ENCODE assay signal across 8 cellular contexts in the genomic region with DNA sequence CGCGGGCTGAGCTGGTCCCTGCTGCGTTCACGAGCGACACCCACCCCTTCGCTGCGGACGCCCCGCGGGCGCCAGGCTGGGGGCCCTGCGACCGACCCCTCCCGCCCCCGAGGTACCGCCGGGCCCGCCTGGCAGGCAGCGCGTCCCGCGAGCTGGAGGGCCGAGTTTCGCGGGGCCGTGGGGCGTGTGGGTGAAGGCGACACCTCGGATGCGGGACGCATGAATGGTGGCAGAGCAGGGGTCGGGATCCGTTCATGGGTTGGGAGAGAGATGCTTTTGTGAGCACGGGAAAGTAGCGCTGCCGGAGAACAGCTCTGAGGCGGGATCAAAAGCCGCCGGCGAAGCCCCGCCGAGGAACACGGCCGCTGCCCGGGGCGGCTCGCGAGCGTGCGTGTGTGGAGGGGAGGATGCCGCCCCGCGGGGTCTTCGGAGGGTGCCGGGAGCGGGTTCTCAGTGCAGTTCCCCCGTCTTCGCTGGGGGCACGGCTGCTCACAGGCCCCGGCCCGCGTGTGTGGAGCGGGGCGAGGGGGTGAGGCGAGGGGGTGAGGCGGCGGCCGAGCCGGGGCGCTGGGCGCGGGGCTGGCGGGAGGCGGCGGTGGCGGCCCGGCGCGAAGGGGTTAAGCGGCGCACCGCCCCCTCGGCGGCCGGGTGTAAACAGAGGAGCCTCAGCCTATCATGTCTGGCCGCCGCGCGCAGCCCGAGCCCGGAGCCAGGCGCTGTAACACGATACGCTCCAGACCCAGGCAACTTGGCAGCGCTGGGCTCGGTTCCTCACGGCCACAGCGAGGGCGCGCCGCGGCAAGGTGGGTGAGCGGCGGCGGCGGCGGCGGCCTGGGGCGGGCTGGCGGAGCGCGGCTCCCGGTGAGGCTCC.
DNase-seq lines count a peak whose midpoint lies in the region; ATAC-seq, FAIRE-seq and TF ChIP-seq lines count a peak whose summit lies in the region.

No MANE protein-coding gene starts in this region.

- peaks cover 2% of the 10 kb centered on the region for H3K36me3 Mint-ChIP-seq in IgD-negative memory B cell

- no peaks in the 10 kb centered on the region for H3K9me1 ChIP-seq in K562 (ENCODE audit: control insufficient read depth, insufficient read depth, low read length)

- H3K9me3 Mint-ChIP-seq in IgD-negative memory B cell: peaks cover 0 to 6% (median 1%) of the 10 kb centered on the region in 3 donors

- TF ChIP-seq RAD21 in SK-N-SH (IDR thresholded peaks at IDR 0.05; ENCODE audit: low read length) (no peak), K562 (CRISPR knock-in tag; conservative IDR thresholded peaks at IDR 0.05 in 1 of 2, IDR thresholded peaks at IDR 0.05 in 1 of 2) (no peak)

- no peak for FAIRE-seq in K562 (lab: Jason Lieb, UNC)

- H3K27ac ChIP-seq in SK-N-SH (ENCODE audit: low read depth in 2 of 2, low read length in 1 of 2): peak overlapping the region; percentile 40 to 87; a peak in 3 of 4 replicates
- no peak overlapping the region for H3K27ac ChIP-seq in K562 (ENCODE audit: extremely low read depth, low read depth, low read length)
- peak overlapping the region; percentile 82 for H3K27ac ChIP-seq in psoas muscle

- peaks cover 10% of the 10 kb centered on the region; the same call in 1 of the 2 replicates for H3K79me2 ChIP-seq in SK-N-SH (ENCODE audit: insufficient read depth)
- no peaks in the 10 kb centered on the region for H3K79me2 ChIP-seq in K562 (ENCODE audit: control insufficient read depth, insufficient read depth, low read length)

- no peaks in the 10 kb centered on the region for H3K9me2 ChIP-seq in SK-N-SH

- peaks cover 36% of the 10 kb centered on the region for H3K27me3 Mint-ChIP-seq in IgD-negative memory B cell

- BruUV-seq in K562 (replicated peaks; lab: Mats Ljungman, UMichigan): no TSS peak

- H3K4me3 Mint-ChIP-seq in IgD-negative memory B cell: peak overlapping the region; percentile 46 to 89 (median 62)

- H3K36me3 ChIP-seq in SK-N-SH (replicated peaks in 1 of 2; ENCODE audit: control insufficient read depth in 1 of 2, insufficient read depth in 2 of 2, low read length in 1 of 2) (no peaks in the 10 kb centered on the region), K562 (ENCODE audit: control insufficient read depth, insufficient read depth, low read length) (no peaks in the 10 kb centered on the region), psoas muscle (ENCODE audit: insufficient read depth in 1 of 2, low read depth in 1 of 2) (no peaks in the 10 kb centered on the region)

- peak overlapping the region; percentile 80 to 82 for H3K4me3 ChIP-seq in SK-N-SH (ENCODE audit: low read depth in 2 of 2, low read length in 1 of 2)
- H3K4me3 ChIP-seq in K562: peak overlapping the region; percentile 25
- peak overlapping the region; percentile 82 for H3K4me3 ChIP-seq in psoas muscle

- intact Hi-C loops in K562 (cut with micrococcal nuclease) (no loop called here), psoas muscle (cut with DNase I) (no loop called here)

- POLR2A ChIA-PET in SK-N-SH (lab: Yijun Ruan, JAX): interaction anchor here (0.7 kb wide), 2 partner anchors 185 to 357 kb away, joined by 3 to 4 read pairs; no protein-coding TSS in a partner anchor
- POLR2A ChIA-PET in K562 (lab: Yijun Ruan, JAX): no interaction called here

- H3K9ac ChIP-seq in SK-N-SH: peak overlapping the region; percentile 75
- no peak overlapping the region for H3K9ac ChIP-seq in K562 (ENCODE audit: insufficient read depth in 1 of 2, low read depth in 2 of 2, low read length in 2 of 2)

- no peak for TF ChIP-seq CTCF in SK-N-SH (IDR thresholded peaks at IDR 0.05)
- TF ChIP-seq CTCF in K562 (IDR thresholded peaks at IDR 0.05 in 2 of 3, conservative IDR thresholded peaks at IDR 0.05 in 1 of 3; ENCODE audit: insufficient read depth in 2 of 3, low read depth in 1 of 3, low read length in 3 of 3): no peak
- no peak for TF ChIP-seq CTCF in psoas muscle (IDR thresholded peaks at IDR 0.05)

- CTCF ChIA-PET in SK-N-SH (lab: Yijun Ruan, JAX): interaction anchor here (0.5 to 1.9 kb wide), 3 partner anchors 294 to 490 kb away, joined by 3 to 5 read pairs (median 3); no protein-coding TSS in a partner anchor
- CTCF ChIA-PET in K562 (lab: Yijun Ruan, JAX; ENCODE audit: low intra/inter-chr PET ratio): no interaction called here

- in situ Hi-C loops in K562 (cut with MboI): no loop called here

- no peak overlapping the region for H3K27ac Mint-ChIP-seq in IgD-negative memory B cell

- TF ChIP-seq EP300 in SK-N-SH (IDR thresholded peaks at IDR 0.05; ENCODE audit: borderline replicate concordance in 1 of 2, low read depth in 1 of 2, low read length in 1 of 2) (peak in 1 of 2 experiments; percentile 8; a peak in 1 of 4 replicates), K562 (IDR thresholded peaks at IDR 0.05; ENCODE audit: low read length) (no peak)

- H3K9me3 ChIP-seq in SK-N-SH (no peaks in the 10 kb centered on the region), K562 (replicated peaks; ENCODE audit: control insufficient read depth, insufficient read depth, low read depth, low read length) (no peaks in the 10 kb centered on the region), psoas muscle (no peaks in the 10 kb centered on the region)

- H3K4me1 ChIP-seq in SK-N-SH (ENCODE audit: control insufficient read depth in 1 of 2, insufficient read depth in 2 of 2, low read depth in 1 of 2, low read length in 1 of 2): peaks cover 0 to 3% of the 10 kb centered on the region in 2 experiments; a peak in 3 of 4 replicates
- peaks cover 0 to 9% of the 10 kb centered on the region in 2 experiments; a peak in 2 of 5 replicates for H3K4me1 ChIP-seq in K562 (replicated peaks in 1 of 2; ENCODE audit: control insufficient read depth in 2 of 2, insufficient read depth in 2 of 2, low read length in 2 of 2)
- H3K4me1 ChIP-seq in psoas muscle: no peaks in the 10 kb centered on the region

- DNase-seq in DMS153 (lab: John Stamatoyannopoulos, UW) (peak; percentile 88), SK-N-SH (peak; percentile 97), K562 (ENCODE audit: extremely low read depth in 1 of 4, low spot score in 3 of 4) (peak; percentile 50 to 81 (median 62)), hippocampal formation (lab: John Stamatoyannopoulos, UW) (peak; percentile 51 to 60), psoas muscle (peak; percentile 94 to 96)

- H4K20me1 ChIP-seq in SK-N-SH (ENCODE audit: insufficient read depth): no peaks in the 10 kb centered on the region
- H4K20me1 ChIP-seq in K562 (replicated peaks; ENCODE audit: control insufficient read depth, insufficient read depth, low read length): no peaks in the 10 kb centered on the region

- no peak for TF ChIP-seq POLR2A in K562 (conservative IDR thresholded peaks at IDR 0.05)

- H3F3A ChIP-seq in SK-N-SH (replicated peaks; ENCODE audit: insufficient read depth): peaks cover 4% of the 10 kb centered on the region

- H3K4me1 Mint-ChIP-seq in IgD-negative memory B cell: peaks cover 6 to 22% (median 14%) of the 10 kb centered on the region in 3 donors

- H3K27me3 ChIP-seq in SK-N-SH (ENCODE audit: insufficient read depth) (no peaks in the 10 kb centered on the region), K562 (ENCODE audit: control insufficient read depth in 2 of 2, insufficient read depth in 2 of 2, low read length in 2 of 2) (peaks cover 11 to 16% of the 10 kb centered on the region in 2 experiments; a peak in 2 of 5 replicates), psoas muscle (ENCODE audit: insufficient read depth in 3 of 3, low read length in 2 of 3) (peaks cover 0 to 5% (median 0%) of the 10 kb centered on the region in 3 donors)

- ATAC-seq in GM21723 (IDR thresholded peaks at IDR 0.05; ENCODE audit: unreplicated experiment) (peak; percentile 89), K562 (peak; percentile 100), psoas muscle (peak; percentile 94 to 100 (median 98)), GM18873 (IDR thresholded peaks at IDR 0.05; ENCODE audit: low FRiP score, unreplicated experiment) (no peak)

- peak overlapping the region; percentile 95 for H3K4me2 ChIP-seq in SK-N-SH
- H3K4me2 ChIP-seq in K562 (ENCODE audit: insufficient read depth, low read length): no peak overlapping the region

- 1% methylated on average over 34 of the region's 113 CpGs for WGBS in SK-N-SH (ENCODE audit: low lambda C conversion rate)
- WGBS in K562 (ENCODE audit: insufficient coverage, low coverage, missing lambda C conversion rate): 11% methylated on average over 48 of the region's 113 CpGs
- WGBS in psoas muscle, 3 donors: 0 to 1% (median 0%) methylated on average over 62 to 113 of the region's 113 CpGs

- peak overlapping the region; percentile 83; the same call in 1 of the 2 replicates for H2AFZ ChIP-seq in SK-N-SH (ENCODE audit: low read depth)
- H2AFZ ChIP-seq in K562 (ENCODE audit: low read depth, low read length): no peak overlapping the region

TF ChIP-seq in SK-N-SH, 30 proteins besides CTCF, POLR2A, EP300 and RAD21 (continues in another document):
- TF ChIP-seq, protein P1, sequence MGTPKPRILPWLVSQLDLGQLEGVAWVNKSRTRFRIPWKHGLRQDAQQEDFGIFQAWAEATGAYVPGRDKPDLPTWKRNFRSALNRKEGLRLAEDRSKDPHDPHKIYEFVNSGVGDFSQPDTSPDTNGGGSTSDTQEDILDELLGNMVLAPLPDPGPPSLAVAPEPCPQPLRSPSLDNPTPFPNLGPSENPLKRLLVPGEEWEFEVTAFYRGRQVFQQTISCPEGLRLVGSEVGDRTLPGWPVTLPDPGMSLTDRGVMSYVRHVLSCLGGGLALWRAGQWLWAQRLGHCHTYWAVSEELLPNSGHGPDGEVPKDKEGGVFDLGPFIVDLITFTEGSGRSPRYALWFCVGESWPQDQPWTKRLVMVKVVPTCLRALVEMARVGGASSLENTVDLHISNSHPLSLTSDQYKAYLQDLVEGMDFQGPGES (IDR thresholded peaks at IDR 0.05; ENCODE audit: low read depth, low read length): no peak
- no peak for TF ChIP-seq TEAD4 (IDR thresholded peaks at IDR 0.05; ENCODE audit: borderline replicate concordance, insufficient read depth)
- TF ChIP-seq MEF2A (IDR thresholded peaks at IDR 0.05; ENCODE audit: borderline replicate concordance, low read depth): no peak
- no peak for TF ChIP-seq RXRA (IDR thresholded peaks at IDR 0.05; ENCODE audit: borderline replicate concordance, low read depth)

Comparison
In these comparisons a context has a peak if more than half of its experiments do, and no peak if none do; other contexts are left out.
1. H3K4me3 ChIP-seq: peak in every context shown above with its lines; median percentile 82 in psoas muscle; 81 in SK-N-SH; 25 in K562.